In genomic region chr11:19441752-19442553, GRCh38 we compare ENCODE assay signal across 1 cellular context.
A peak's percentile ranks its signal among the peaks of the same experiment; 100 is the strongest.
TF ChIP-seq lines count a peak whose summit lies in the region.

No MANE protein-coding gene starts in this region.

TF ChIP-seq in GM12878, 131 proteins besides CTCF, POLR2A, EP300 and RAD21 (continued from another document and continues in another):
- TF ChIP-seq E4F1 (IDR thresholded peaks at IDR 0.05; ENCODE audit: borderline replicate concordance, partially characterized antibody) (no peak), EGR1 (IDR thresholded peaks at IDR 0.05; ENCODE audit: borderline replicate concordance in 1 of 2, low read depth in 2 of 2, low read length in 2 of 2) (no peak), NFIC (IDR thresholded peaks at IDR 0.05; ENCODE audit: low read depth, low read length) (peak; percentile 98), BACH1 (IDR thresholded peaks at IDR 0.05; ENCODE audit: borderline replicate concordance) (peak; percentile 97), NR2F1 (conservative IDR thresholded peaks at IDR 0.05) (peak; percentile 97), MLLT1 (IDR thresholded peaks at IDR 0.05) (peak; percentile 84), ESRRA (IDR thresholded peaks at IDR 0.05; ENCODE audit: low read length) (no peak), EZH2 (IDR thresholded peaks at IDR 0.05; ENCODE audit: borderline replicate concordance, control insufficient read depth, low read depth, low read length) (no peak), TARDBP (IDR thresholded peaks at IDR 0.05; ENCODE audit: borderline replicate concordance) (no peak), SIN3A (IDR thresholded peaks at IDR 0.05; ENCODE audit: low read depth, low read length) (no peak), BMI1 (IDR thresholded peaks at IDR 0.05; ENCODE audit: borderline replicate concordance) (peak; percentile 90), ZNF622 (IDR thresholded peaks at IDR 0.05) (no peak), MXI1 (IDR thresholded peaks at IDR 0.05; ENCODE audit: low read depth, low read length) (no peak), ZBTB4 (CRISPR knock-in tag; IDR thresholded peaks at IDR 0.05) (no peak), TCF12 (IDR thresholded peaks at IDR 0.05; ENCODE audit: low read depth, low read length) (peak; percentile 82; the same call in 1 of the 2 replicates), MYB (IDR thresholded peaks at IDR 0.05; ENCODE audit: borderline replicate concordance, low read depth, low read length) (no peak), SRF (IDR thresholded peaks at IDR 0.05; ENCODE audit: low read depth in 2 of 2, low read length in 2 of 2) (peak in 1 of 2 experiments; percentile 89; a peak in 2 of 4 replicates), TCF3 (IDR thresholded peaks at IDR 0.05; ENCODE audit: borderline replicate concordance, insufficient read depth, low read depth, low read length) (peak; percentile 79; the same call in 1 of the 2 replicates), IRF5 (IDR thresholded peaks at IDR 0.05; ENCODE audit: borderline replicate concordance) (no peak), POLR2AphosphoS5 (IDR thresholded peaks at IDR 0.05; ENCODE audit: low read length) (no peak), RAD51 (IDR thresholded peaks at IDR 0.05) (no peak), CUX1 (IDR thresholded peaks at IDR 0.05; ENCODE audit: insufficient replicate concordance, low read depth, low read length) (no peak), NFYA (IDR thresholded peaks at IDR 0.05; ENCODE audit: borderline replicate concordance, low read depth, low read length) (no peak), JUND (IDR thresholded peaks at IDR 0.05; ENCODE audit: low read depth, low read length) (peak; percentile 96), KLF5 (IDR thresholded peaks at IDR 0.05; ENCODE audit: partially characterized antibody) (peak; percentile 25), PBX3 (IDR thresholded peaks at IDR 0.05; ENCODE audit: insufficient replicate concordance, low read depth, low read length) (no peak), SP1 (IDR thresholded peaks at IDR 0.05; ENCODE audit: low read depth, low read length) (peak; percentile 69), SREBF2 (IDR thresholded peaks at IDR 0.05; ENCODE audit: low read length) (no peak), IRF3 (IDR thresholded peaks at IDR 0.05) (no peak), ATF3 (IDR thresholded peaks at IDR 0.05; ENCODE audit: borderline replicate concordance, extremely low read depth, low read depth, low read length) (no peak; the same call in 1 of the 2 replicates), E2F4 (IDR thresholded peaks at IDR 0.05; ENCODE audit: low read depth, low read length) (no peak), RCOR1 (conservative IDR thresholded peaks at IDR 0.05; ENCODE audit: low read depth, low read length) (peak; percentile 86; the same call in 1 of the 2 replicates), SUPT20H (IDR thresholded peaks at IDR 0.05; ENCODE audit: borderline replicate concordance, control insufficient read depth, low read depth, low read length) (no peak), ASH2L (IDR thresholded peaks at IDR 0.05; ENCODE audit: borderline replicate concordance, low read depth) (0 out of 2 replicates have a peak, but pooled peaks have one; percentile 79), KAT2A (conservative IDR thresholded peaks at IDR 0.05; ENCODE audit: control insufficient read depth, low read depth, low read length) (no peak), SKIL (IDR thresholded peaks at IDR 0.05; ENCODE audit: low read depth, poor library complexity, severe bottlenecking) (peak; percentile 96), ZNF207 (IDR thresholded peaks at IDR 0.05; ENCODE audit: borderline replicate concordance) (peak; percentile 66; the same call in 1 of the 2 replicates), RFX5 (IDR thresholded peaks at IDR 0.05; ENCODE audit: low read depth, low read length) (no peak), NBN (IDR thresholded peaks at IDR 0.05) (peak; percentile 89), BHLHE40 (IDR thresholded peaks at IDR 0.05; ENCODE audit: borderline replicate concordance in 1 of 2, low read depth in 2 of 2, low read length in 1 of 2) (peak; percentile 65 to 84; a peak in 3 of 4 replicates), SMAD5 (IDR thresholded peaks at IDR 0.05; ENCODE audit: low read depth) (no peak)
